In genomic region chr9:94919376-94920098, GRCh38 we compare ENCODE assay signal across 13 cellular contexts.
DNase-seq lines count a peak whose midpoint lies in the region; ATAC-seq and TF ChIP-seq lines count a peak whose summit lies in the region.
"Had no signal": no experiment of that assay in that cellular context is flagged by ENCODE, and none has a peak within 500 bp of the region (broad histone marks: within the 10 kb centered on the region; RNA-seq: fewer than 3 reads in every experiment).

No MANE protein-coding gene starts in this region.

- peak overlapping the region; percentile 35 for H2AFZ ChIP-seq in mammary epithelial cell (ENCODE audit: low read depth, low read length)

- in situ Hi-C loops in mammary epithelial cell (cut with MboI; ENCODE audit: low sequenced_read_pairs in 2 of 2): loop anchor here in 1 of 2 donors (25.0 kb wide), 1 partner anchor 232 kb away; no protein-coding TSS in a partner anchor

- dilution Hi-C loops in mammary epithelial cell (cut with HindIII; ENCODE audit: low sequenced_read_pairs): loop anchor here (5.0 kb wide), 2 partner anchors 98 to 132 kb away; no protein-coding TSS in a partner anchor

- H3K4me1 ChIP-seq in mammary epithelial cell (ENCODE audit: insufficient read depth, low read length): peaks cover 64% of the 10 kb centered on the region
- H3K4me1 ChIP-seq in tibial artery: peaks cover 0 to 67% (median 43%) of the 10 kb centered on the region in 4 donors

- H4K20me1 ChIP-seq in mammary epithelial cell (ENCODE audit: insufficient read depth, low read length): no peaks in the 10 kb centered on the region

- H3K4me3 ChIP-seq in mammary epithelial cell (replicated peaks in 1 of 3; ENCODE audit: insufficient read depth in 1 of 3, low read depth in 2 of 3, low read length in 3 of 3) (peak overlapping the region in 1 of 3 experiments; percentile 4), tibial artery (no peak overlapping the region)

- H3K9me3 ChIP-seq in mammary epithelial cell (replicated peaks; ENCODE audit: insufficient read depth, low read length): no peaks in the 10 kb centered on the region
- no peaks in the 10 kb centered on the region for H3K9me3 ChIP-seq in tibial artery

- WGBS in mammary epithelial cell (ENCODE audit: low coverage, missing lambda C conversion rate): 27% methylated on average over 16 of the region's 17 CpGs

- intact Hi-C loops in mammary epithelial cell (cut with micrococcal nuclease): loop anchor here (2.0 to 5.0 kb wide), 2 partner anchors 85 to 208 kb away; no protein-coding TSS in a partner anchor
- intact Hi-C loops in tibial artery (cut with DNase I; ENCODE audit: low total_unique reads): no loop called here

- DNase-seq in HT1080 (ENCODE audit: low read depth): peak; percentile 84
- DNase-seq in mammary epithelial cell: peak; percentile 92
- DNase-seq in left kidney (ENCODE audit: low read depth, low spot score): peak; percentile 74
- DNase-seq in tibial artery: no peak
- no peak for DNase-seq in globus pallidus (ENCODE audit: low spot score)
- no peak for DNase-seq in DMS153 treated with DMSO at 0.1 percent for 48 hours (lab: John Stamatoyannopoulos, UW; ENCODE audit: unreplicated experiment)
- no peak for DNase-seq in NCI-H82 treated with DMSO at 0.1 percent for 48 hours (lab: John Stamatoyannopoulos, UW; ENCODE audit: unreplicated experiment)
- DNase-seq: central memory CD4-positive, alpha-beta T cell; immature natural killer cell; SHP77; small intestine; stimulated activated naive CD8-positive, alpha-beta T cell treated with anti-CD3 and anti-CD28 coated beads, Interleukin-15, Interleukin-2, amounts not matched to agents 100 U/mL and 50 U/mL, for 24 hours had no signal

- CTCF ChIA-PET in mammary epithelial cell (lab: Charles Lee; ENCODE audit: low non-redundant PET): no interaction called here

- peak overlapping the region; percentile 60 for H3K4me2 ChIP-seq in mammary epithelial cell (ENCODE audit: insufficient read depth, low read depth, low read length)

- no peak for ATAC-seq in HG03442 (IDR thresholded peaks at IDR 0.05; ENCODE audit: unreplicated experiment)
- ATAC-seq: stimulated activated naive CD8-positive, alpha-beta T cell treated with anti-CD3 and anti-CD28 coated beads, Interleukin-15, Interleukin-2, amounts not matched to agents 100 U/mL and 50 U/mL, for 24 hours had no signal

- no peak for TF ChIP-seq CTCF in mammary epithelial cell (conservative IDR thresholded peaks at IDR 0.05 in 1 of 2, IDR thresholded peaks at IDR 0.05 in 1 of 2; ENCODE audit: extremely low read depth in 1 of 2, insufficient read depth in 1 of 2, low read depth in 1 of 2, low read length in 2 of 2)
- TF ChIP-seq CTCF in tibial artery (IDR thresholded peaks at IDR 0.05): no peak

- no peaks in the 10 kb centered on the region for H3K79me2 ChIP-seq in mammary epithelial cell (ENCODE audit: insufficient read depth, low read length)

- no peaks in the 10 kb centered on the region for H3K27me3 ChIP-seq in mammary epithelial cell (ENCODE audit: insufficient read depth, low read length)
- no peaks in the 10 kb centered on the region for H3K27me3 ChIP-seq in tibial artery

- H3K9ac ChIP-seq in mammary epithelial cell (ENCODE audit: insufficient read depth, low read length): peak overlapping the region; percentile 15

- no peaks in the 10 kb centered on the region for H3K36me3 ChIP-seq in mammary epithelial cell (ENCODE audit: insufficient read depth, low read length)
- H3K36me3 ChIP-seq in tibial artery: no peaks in the 10 kb centered on the region

- H3K27ac ChIP-seq in mammary epithelial cell (ENCODE audit: insufficient read depth, low read depth, low read length): peak overlapping the region; percentile 72
- H3K27ac ChIP-seq in tibial artery: peak overlapping the region; percentile 86 to 92

- BruUV-seq in mammary epithelial cell (replicated peaks; lab: Mats Ljungman, UMichigan): no TSS peak

Comparison
In these comparisons a context has a peak if more than half of its experiments do, and no peak if none do; other contexts are left out.
1. DNase-seq: peak in HT1080 (single experiment), mammary epithelial cell (single experiment) and left kidney (single experiment); none in tibial artery (0 of 2), globus pallidus (single experiment), DMS153 treated with DMSO at 0.1 percent for 48 hours (single experiment) and NCI-H82 treated with DMSO at 0.1 percent for 48 hours (single experiment).